Comparison of ENCODE assay signal across 1 cellular context in genomic region chr7:27170494-27170811, GRCh38.
TF ChIP-seq lines count a peak whose summit lies in the region.

No MANE protein-coding gene starts in this region.

TF ChIP-seq in SK-N-SH, 30 proteins besides CTCF, POLR2A, EP300 and RAD21 (continued from another document):
- TF ChIP-seq, protein P1, sequence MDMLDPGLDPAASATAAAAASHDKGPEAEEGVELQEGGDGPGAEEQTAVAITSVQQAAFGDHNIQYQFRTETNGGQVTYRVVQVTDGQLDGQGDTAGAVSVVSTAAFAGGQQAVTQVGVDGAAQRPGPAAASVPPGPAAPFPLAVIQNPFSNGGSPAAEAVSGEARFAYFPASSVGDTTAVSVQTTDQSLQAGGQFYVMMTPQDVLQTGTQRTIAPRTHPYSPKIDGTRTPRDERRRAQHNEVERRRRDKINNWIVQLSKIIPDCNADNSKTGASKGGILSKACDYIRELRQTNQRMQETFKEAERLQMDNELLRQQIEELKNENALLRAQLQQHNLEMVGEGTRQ (IDR thresholded peaks at IDR 0.05; ENCODE audit: borderline replicate concordance, low read depth, low read length) = no peak
- TF ChIP-seq, protein P2, sequence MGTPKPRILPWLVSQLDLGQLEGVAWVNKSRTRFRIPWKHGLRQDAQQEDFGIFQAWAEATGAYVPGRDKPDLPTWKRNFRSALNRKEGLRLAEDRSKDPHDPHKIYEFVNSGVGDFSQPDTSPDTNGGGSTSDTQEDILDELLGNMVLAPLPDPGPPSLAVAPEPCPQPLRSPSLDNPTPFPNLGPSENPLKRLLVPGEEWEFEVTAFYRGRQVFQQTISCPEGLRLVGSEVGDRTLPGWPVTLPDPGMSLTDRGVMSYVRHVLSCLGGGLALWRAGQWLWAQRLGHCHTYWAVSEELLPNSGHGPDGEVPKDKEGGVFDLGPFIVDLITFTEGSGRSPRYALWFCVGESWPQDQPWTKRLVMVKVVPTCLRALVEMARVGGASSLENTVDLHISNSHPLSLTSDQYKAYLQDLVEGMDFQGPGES (IDR thresholded peaks at IDR 0.05; ENCODE audit: low read depth, low read length) = no peak
- TF ChIP-seq SIN3A (IDR thresholded peaks at IDR 0.05; ENCODE audit: borderline replicate concordance, low read depth, low read length) (no peak), YY1 (IDR thresholded peaks at IDR 0.05; ENCODE audit: low read depth) (no peak)
TF ChIP-seq in SK-N-SH: peak in this region for 1.
